In genomic region chr2:1860931-1861330, GRCh38 we compare ENCODE assay signal across 28 cellular contexts.
"Had no signal": no experiment of that assay in that cellular context is flagged by ENCODE, and none has a peak within 500 bp of the region (broad histone marks: within the 10 kb centered on the region; RNA-seq: fewer than 3 reads in every experiment).

No MANE protein-coding gene starts in this region.

- H3K4me3 ChIP-seq: esophagus muscularis mucosa, gastrocnemius medialis had no signal

- H3K4me1 ChIP-seq: esophagus muscularis mucosa, foreskin keratinocyte, gastrocnemius medialis had no signal

- H3K36me3 ChIP-seq: brain microvascular endothelial cell, esophagus muscularis mucosa, gastrocnemius medialis had no signal

- H3K9me3 ChIP-seq: esophagus muscularis mucosa, gastrocnemius medialis had no signal

- H3K4me1 Mint-ChIP-seq: activated CD4-positive, alpha-beta memory T cell treated with anti-CD3 and anti-CD28 coated beads, Interleukin-2, amount 10 ng/mL, durations not matched to agents 7 days and 5 days; activated CD4-positive, alpha-beta T cell treated with anti-CD3 and anti-CD28 coated beads, Interleukin-2, amount 10 ng/mL, durations not matched to agents 7 days and 5 days; activated naive CD4-positive, alpha-beta T cell treated with anti-CD3 and anti-CD28 coated beads, Interleukin-2, amount 10 ng/mL, durations not matched to agents 7 days and 5 days; activated naive CD8-positive, alpha-beta T cell treated with anti-CD3 and anti-CD28 coated beads, Interleukin-2, amount 10 ng/mL, durations not matched to agents 7 days and 5 days had no signal

- DNase-seq: activated CD4-positive, alpha-beta memory T cell treated with anti-CD3 and anti-CD28 coated beads, Interleukin-2, amount 10 ng/mL, durations not matched to agents 7 days and 5 days; activated CD4-positive, alpha-beta T cell treated with anti-CD3 and anti-CD28 coated beads for 1 hour; activated CD4-positive, alpha-beta T cell treated with anti-CD3 and anti-CD28 coated beads for 4 hours; activated CD4-positive, alpha-beta T cell treated with anti-CD3 and anti-CD28 coated beads, Interleukin-2, amount 10 ng/mL, durations not matched to agents 7 days and 5 days; activated CD4-positive, alpha-beta T cell treated with anti-CD3 and anti-CD28 coated beads, Interleukin-2, amount 50 U/mL, for 4 hours; activated CD8-positive, alpha-beta memory T cell treated with anti-CD3 and anti-CD28 coated beads, Interleukin-2, amount 50 U/mL, for 48 hours; activated gamma-delta T cell; activated naive CD4-positive, alpha-beta T cell; activated naive CD4-positive, alpha-beta T cell treated with anti-CD3 and anti-CD28 coated beads, Interleukin-2, amount 10 ng/mL, durations not matched to agents 7 days and 5 days; activated naive CD8-positive, alpha-beta T cell treated with anti-CD3 and anti-CD28 coated beads, Interleukin-2, amount 10 ng/mL, durations not matched to agents 7 days and 5 days; activated T-cell treated with anti-CD3 and anti-CD28 coated beads for 4 hours; activated T-cell treated with anti-CD3 and anti-CD28 coated beads, Interleukin-2, amount 50 U/mL, for 24 hours; activated T-cell treated with anti-CD3 and anti-CD28 coated beads, Interleukin-2, amount 50 U/mL, for 72 hours; anterior cingulate cortex; brain microvascular endothelial cell; cortex of kidney; dermis blood vessel endothelial cell; effector CD4-positive, alpha-beta T cell; effector memory CD8-positive, alpha-beta T cell; erythroblast; foreskin keratinocyte; gastrocnemius medialis; T-helper 2 cell had no signal

- FAIRE-seq: colon had no signal

- H3K9me3 Mint-ChIP-seq: activated CD4-positive, alpha-beta memory T cell treated with anti-CD3 and anti-CD28 coated beads, Interleukin-2, amount 10 ng/mL, durations not matched to agents 7 days and 5 days; activated CD4-positive, alpha-beta T cell treated with anti-CD3 and anti-CD28 coated beads, Interleukin-2, amount 10 ng/mL, durations not matched to agents 7 days and 5 days; activated naive CD4-positive, alpha-beta T cell treated with anti-CD3 and anti-CD28 coated beads, Interleukin-2, amount 10 ng/mL, durations not matched to agents 7 days and 5 days; activated naive CD4-positive, alpha-beta T cell treated with anti-CD3 and anti-CD28 coated beads, Interleukin-2, amount 50 U/mL, for 72 hours; activated naive CD8-positive, alpha-beta T cell treated with anti-CD3 and anti-CD28 coated beads, Interleukin-2, amount 10 ng/mL, durations not matched to agents 7 days and 5 days; activated T-cell treated with anti-CD3 and anti-CD28 coated beads, Interleukin-2, amount 50 U/mL, for 24 hours; activated T-cell treated with anti-CD3 and anti-CD28 coated beads, Interleukin-2, amount 50 U/mL, for 72 hours; effector memory CD8-positive, alpha-beta T cell; WTC11 had no signal

- H3K27ac ChIP-seq: brain microvascular endothelial cell, esophagus muscularis mucosa, foreskin keratinocyte, gastrocnemius medialis, VCaP had no signal

- H3K4me3 Mint-ChIP-seq: activated CD4-positive, alpha-beta memory T cell treated with anti-CD3 and anti-CD28 coated beads, Interleukin-2, amount 10 ng/mL, durations not matched to agents 7 days and 5 days; activated CD4-positive, alpha-beta T cell treated with anti-CD3 and anti-CD28 coated beads, Interleukin-2, amount 10 ng/mL, durations not matched to agents 7 days and 5 days; activated naive CD4-positive, alpha-beta T cell treated with anti-CD3 and anti-CD28 coated beads, Interleukin-2, amount 10 ng/mL, durations not matched to agents 7 days and 5 days; activated naive CD8-positive, alpha-beta T cell treated with anti-CD3 and anti-CD28 coated beads, Interleukin-2, amount 10 ng/mL, durations not matched to agents 7 days and 5 days; activated T-cell treated with anti-CD3 and anti-CD28 coated beads, Interleukin-2, amount 50 U/mL, for 24 hours; activated T-cell treated with anti-CD3 and anti-CD28 coated beads, Interleukin-2, amount 50 U/mL, for 72 hours; effector memory CD8-positive, alpha-beta T cell; WTC11 had no signal

- H3K27ac Mint-ChIP-seq: activated CD4-positive, alpha-beta memory T cell treated with anti-CD3 and anti-CD28 coated beads, Interleukin-2, amount 10 ng/mL, durations not matched to agents 7 days and 5 days; activated CD4-positive, alpha-beta T cell treated with anti-CD3 and anti-CD28 coated beads, Interleukin-2, amount 10 ng/mL, durations not matched to agents 7 days and 5 days; activated naive CD4-positive, alpha-beta T cell treated with anti-CD3 and anti-CD28 coated beads, Interleukin-2, amount 10 ng/mL, durations not matched to agents 7 days and 5 days; activated naive CD4-positive, alpha-beta T cell treated with anti-CD3 and anti-CD28 coated beads, Interleukin-2, amount 50 U/mL, for 72 hours; activated naive CD8-positive, alpha-beta T cell treated with anti-CD3 and anti-CD28 coated beads, Interleukin-2, amount 10 ng/mL, durations not matched to agents 7 days and 5 days; activated T-cell treated with anti-CD3 and anti-CD28 coated beads, Interleukin-2, amount 50 U/mL, for 24 hours; activated T-cell treated with anti-CD3 and anti-CD28 coated beads, Interleukin-2, amount 50 U/mL, for 72 hours; effector memory CD8-positive, alpha-beta T cell; WTC11 had no signal

- H3K36me3 Mint-ChIP-seq: activated naive CD4-positive, alpha-beta T cell treated with anti-CD3 and anti-CD28 coated beads, Interleukin-2, amount 10 ng/mL, durations not matched to agents 7 days and 5 days; activated naive CD4-positive, alpha-beta T cell treated with anti-CD3 and anti-CD28 coated beads, Interleukin-2, amount 50 U/mL, for 72 hours; activated naive CD8-positive, alpha-beta T cell treated with anti-CD3 and anti-CD28 coated beads, Interleukin-2, amount 10 ng/mL, durations not matched to agents 7 days and 5 days; WTC11 had no signal
